In genomic region chr1:248194117-248194516, GRCh38 we compare ENCODE assay signal across 38 cellular contexts. TPM values are rescaled to one million over a fixed set of nuclear protein-coding genes. Genes with fewer than 3 reads are reported as not detected.
"Had no signal": no experiment of that assay in that cellular context is flagged by ENCODE, and none has a peak within 500 bp of the region (broad histone marks: within the 10 kb centered on the region; RNA-seq: fewer than 3 reads in every experiment).

No MANE protein-coding gene starts in this region.

- DNase-seq: Karpas-422, Kasumi-1, MG63, MM.1S, MV-4-11, NCI-H1048, NCI-H1092, NCI-H1092 treated with DMSO at 0.1 percent for 48 hours, NCI-H1105, NCI-H1105 treated with DMSO at 0.1 percent for 48 hours, NCI-H1417, NCI-H1417 treated with DMSO at 0.1 percent for 48 hours, NCI-H1436, NCI-H1436 treated with DMSO at 0.1 percent for 48 hours, NCI-H146, NCI-H1694, NCI-H1694 treated with DMSO at 0.1 percent for 48 hours, NCI-H187, NCI-H187 treated with DMSO at 0.1 percent for 48 hours, NCI-H1930, NCI-H2029, NCI-H2029 treated with DMSO at 0.1 percent for 48 hours, NCI-H2081, NCI-H2081 treated with DMSO at 0.1 percent for 48 hours, NCI-H2107, NCI-H2171, NCI-H2171 treated with DMSO at 0.1 percent for 48 hours, NCI-H2227 treated with DMSO at 0.1 percent for 48 hours, NCI-H226, NCI-H345, NCI-H446, NCI-H446 treated with DMSO at 0.1 percent for 48 hours, NCI-H510A, NCI-H510A treated with DMSO at 0.1 percent for 48 hours had no signal

- H3K36me3 ChIP-seq: MG63 had no signal

- H3K27me3 ChIP-seq: MG63 had no signal

- H3K9me3 ChIP-seq: MG63 had no signal

- H3K4me3 ChIP-seq: MG63 had no signal

RNA-seq across cellular contexts. Expression of gene OR2M3, which starts 2.9 kb away (rescaled TPM):
- total RNA-seq: LHCN-M2, M059J, MCF 10A, NCI-H460 had no signal

RNA-seq across cellular contexts. Expression of gene OR2M2, which starts 19.5 kb away (rescaled TPM):
- total RNA-seq: LHCN-M2, M059J, MCF 10A, NCI-H460 had no signal

RNA-seq across cellular contexts. Expression of gene OR2M4, which starts 37.1 kb away (rescaled TPM):
- total RNA-seq: LHCN-M2, M059J, MCF 10A, NCI-H460 had no signal

RNA-seq across cellular contexts. Expression of gene OR2M5, which starts 49.2 kb away (rescaled TPM):
- total RNA-seq: LHCN-M2, M059J, MCF 10A, NCI-H460 had no signal
